Comparison of ENCODE assay signal across 15 cellular contexts in genomic region chr16:30397056-30397455, GRCh38. TPM values are rescaled to one million over a fixed set of nuclear protein-coding genes. Genes with fewer than 3 reads are reported as not detected.
DNase-seq lines count a peak whose midpoint lies in the region; ATAC-seq, FAIRE-seq and TF ChIP-seq lines count a peak whose summit lies in the region.
"Had no signal": no experiment of that assay in that cellular context is flagged by ENCODE, and none has a peak within 500 bp of the region (broad histone marks: within the 10 kb centered on the region; RNA-seq: fewer than 3 reads in every experiment).

No MANE protein-coding gene starts in this region.

- H3F3A ChIP-seq in PC-9 (ENCODE audit: insufficient read depth, low read depth) = peaks cover 58% of the 10 kb centered on the region

- H4K20me1 ChIP-seq in PC-9 (ENCODE audit: insufficient read depth) = no peaks in the 10 kb centered on the region
- H4K20me1 ChIP-seq in K562 (replicated peaks; ENCODE audit: control insufficient read depth, insufficient read depth, low read length) = no peaks in the 10 kb centered on the region

- 0 out of 2 replicates have a peak overlapping the region, but pooled peaks have one; percentile 68 for H3K27ac ChIP-seq in PC-9
- H3K27ac ChIP-seq in K562 (ENCODE audit: extremely low read depth, low read depth, low read length) = no peak overlapping the region
- H3K27ac ChIP-seq: heart right ventricle, lower lobe of right lung, vagina had no signal

- H3K27me3 Mint-ChIP-seq in activated T-cell treated with anti-CD3 and anti-CD28 coated beads, Interleukin-2, amount 50 U/mL, for 4 hours (ENCODE audit: low read depth) = no peaks in the 10 kb centered on the region
- H3K27me3 Mint-ChIP-seq in progenitor cell of endocrine pancreas = no peaks in the 10 kb centered on the region

- CTCF ChIA-PET in PC-9 (lab: Charles Lee) = no interaction called here
- CTCF ChIA-PET in K562 (lab: Yijun Ruan, JAX; ENCODE audit: low intra/inter-chr PET ratio) = no interaction called here

- peaks cover 19% of the 10 kb centered on the region for H3K4me1 ChIP-seq in PC-9 (replicated peaks; ENCODE audit: insufficient read depth)
- peaks cover 33 to 64% of the 10 kb centered on the region in 2 experiments for H3K4me1 ChIP-seq in K562 (replicated peaks in 1 of 2; ENCODE audit: control insufficient read depth in 2 of 2, insufficient read depth in 2 of 2, low read length in 2 of 2)

- H3K4me3 Mint-ChIP-seq in activated T-cell treated with anti-CD3 and anti-CD28 coated beads, Interleukin-2, amount 50 U/mL, for 4 hours = peak overlapping the region; percentile 87
- peak overlapping the region; percentile 81 for H3K4me3 Mint-ChIP-seq in progenitor cell of endocrine pancreas (ENCODE audit: low read depth)

- no peak for FAIRE-seq in K562 (lab: Jason Lieb, UNC)
- FAIRE-seq: bronchial epithelial cell had no signal

- ATAC-seq in activated T-cell treated with anti-CD3 and anti-CD28 coated beads, Interleukin-2, amount 50 U/mL, for 4 hours = no peak
- no peak for ATAC-seq in K562
- ATAC-seq: heart right ventricle, lower lobe of right lung had no signal

- no peak for TF ChIP-seq RAD21 in K562 (CRISPR knock-in tag; conservative IDR thresholded peaks at IDR 0.05 in 1 of 2, IDR thresholded peaks at IDR 0.05 in 1 of 2)

- no peaks in the 10 kb centered on the region for H3K27me3 ChIP-seq in PC-9 (ENCODE audit: insufficient read depth, low read depth)
- H3K27me3 ChIP-seq in K562 (ENCODE audit: control insufficient read depth in 2 of 2, insufficient read depth in 2 of 2, low read length in 2 of 2) = no peaks in the 10 kb centered on the region
- H3K27me3 ChIP-seq: heart right ventricle, vagina had no signal

- H3K9me1 ChIP-seq in K562 (ENCODE audit: control insufficient read depth, insufficient read depth, low read length) = no peaks in the 10 kb centered on the region

- H3K27ac Mint-ChIP-seq in progenitor cell of endocrine pancreas = peak overlapping the region; percentile 98
- H3K27ac Mint-ChIP-seq: HFFc6 had no signal

- intact Hi-C loops in PC-9 (cut with micrococcal nuclease; ENCODE audit: unreplicated experiment) (no loop called here), K562 (cut with micrococcal nuclease) (no loop called here)

- peaks cover 26% of the 10 kb centered on the region for H3K79me2 ChIP-seq in PC-9 (ENCODE audit: low read depth)
- peaks cover 10% of the 10 kb centered on the region for H3K79me2 ChIP-seq in K562 (ENCODE audit: control insufficient read depth, insufficient read depth, low read length)

- no peak; the same call in 1 of the 2 replicates for TF ChIP-seq EP300 in K562 (IDR thresholded peaks at IDR 0.05; ENCODE audit: low read length)

- POLR2A ChIA-PET in PC-9 (lab: Charles Lee; ENCODE audit: unreplicated experiment) = no interaction called here
- POLR2A ChIA-PET in K562 (lab: Yijun Ruan, JAX) = interaction anchor here (0.6 to 1.0 kb wide), 2 partner anchors 10 to 40 kb away, joined by 3 to 4 read pairs; no protein-coding TSS in a partner anchor

- H3K36me3 Mint-ChIP-seq in activated T-cell treated with anti-CD3 and anti-CD28 coated beads, Interleukin-2, amount 50 U/mL, for 4 hours (ENCODE audit: insufficient read depth) = peaks cover 6% of the 10 kb centered on the region
- H3K36me3 Mint-ChIP-seq in progenitor cell of endocrine pancreas (ENCODE audit: insufficient read depth) = peaks cover 9% of the 10 kb centered on the region

- no peaks in the 10 kb centered on the region for H3K9me3 Mint-ChIP-seq in activated T-cell treated with anti-CD3 and anti-CD28 coated beads, Interleukin-2, amount 50 U/mL, for 4 hours
- H3K9me3 Mint-ChIP-seq in progenitor cell of endocrine pancreas (ENCODE audit: low read depth) = no peaks in the 10 kb centered on the region
- H3K9me3 Mint-ChIP-seq: HFFc6 had no signal

- H3K9me2 ChIP-seq in PC-9 (ENCODE audit: insufficient read depth) = no peaks in the 10 kb centered on the region

- no peaks in the 10 kb centered on the region for H3K9me3 ChIP-seq in PC-9 (ENCODE audit: insufficient read depth, low read depth)
- H3K9me3 ChIP-seq in K562 (replicated peaks; ENCODE audit: control insufficient read depth, insufficient read depth, low read depth, low read length) = no peaks in the 10 kb centered on the region
- H3K9me3 ChIP-seq: heart right ventricle, lower lobe of right lung, vagina had no signal

- BruUV-seq in PC-9 (replicated peaks; lab: Mats Ljungman, UMichigan) = no TSS peak
- BruUV-seq in K562 (replicated peaks; lab: Mats Ljungman, UMichigan) = no TSS peak

- TF ChIP-seq CTCF in PC-9 (conservative IDR thresholded peaks at IDR 0.05) = no peak
- TF ChIP-seq CTCF in K562 (IDR thresholded peaks at IDR 0.05 in 2 of 3, conservative IDR thresholded peaks at IDR 0.05 in 1 of 3; ENCODE audit: insufficient read depth in 2 of 3, low read depth in 1 of 3, low read length in 3 of 3) = no peak
- no peak for TF ChIP-seq CTCF in progenitor cell of endocrine pancreas (IDR thresholded peaks at IDR 0.05; ENCODE audit: unreplicated experiment)

- H3K9ac ChIP-seq in K562 (ENCODE audit: insufficient read depth in 1 of 2, low read depth in 2 of 2, low read length in 2 of 2) = peak overlapping the region in 1 of 2 experiments; percentile 62; a peak in 1 of 4 replicates

- 27% methylated on average over 4 of the region's 4 CpGs for WGBS in K562 (ENCODE audit: insufficient coverage, low coverage, missing lambda C conversion rate)

- no peak for DNase-seq in activated T-cell treated with anti-CD3 and anti-CD28 coated beads, Interleukin-2, amount 50 U/mL, for 4 hours
- DNase-seq in activated T-cell treated with anti-CD3 and anti-CD28 coated beads, Interleukin-2, amount 50 U/mL, for 1 hour = no peak
- no peak for DNase-seq in PC-9
- peak in 2 of 4 experiments; percentile 32 to 51 for DNase-seq in K562 (ENCODE audit: extremely low read depth in 1 of 4, low spot score in 3 of 4)
- no peak for DNase-seq in progenitor cell of endocrine pancreas (ENCODE audit: low spot score, unreplicated experiment)
- no peak for DNase-seq in NCI-H2107 (lab: John Stamatoyannopoulos, UW)
- no peak for DNase-seq in SW480 (ENCODE audit: low spot score)
- DNase-seq in hippocampal formation (lab: John Stamatoyannopoulos, UW) = no peak
- DNase-seq: heart right ventricle; HFFc6; lower lobe of right lung; NCI-H1930; stimulated activated CD4-positive, alpha-beta T cell treated with anti-CD3 and anti-CD28 coated beads, Interleukin-15, amount 100 ng/mL, for 24 hours had no signal

- H3K36me3 ChIP-seq in PC-9 (ENCODE audit: low read depth) (no peaks in the 10 kb centered on the region), K562 (ENCODE audit: control insufficient read depth, insufficient read depth, low read length) (peaks cover 21% of the 10 kb centered on the region; the same call in 2 of the 3 replicates)
- H3K36me3 ChIP-seq: vagina had no signal

- H3K4me1 Mint-ChIP-seq in activated T-cell treated with anti-CD3 and anti-CD28 coated beads, Interleukin-2, amount 50 U/mL, for 4 hours (ENCODE audit: low read depth) = peaks cover 45% of the 10 kb centered on the region
- H3K4me1 Mint-ChIP-seq in progenitor cell of endocrine pancreas (ENCODE audit: low read depth) = peaks cover 29% of the 10 kb centered on the region

- H2AFZ ChIP-seq in PC-9 (no peak overlapping the region), K562 (ENCODE audit: low read depth, low read length) (no peak overlapping the region)

- no peak for TF ChIP-seq POLR2A in K562 (conservative IDR thresholded peaks at IDR 0.05)

- H3K4me3 ChIP-seq in PC-9 = peak overlapping the region; percentile 98; the same call in 1 of the 2 replicates
- H3K4me3 ChIP-seq in K562 = no peak overlapping the region

- in situ Hi-C loops in K562 (cut with MboI) = no loop called here

- H3K4me2 ChIP-seq in PC-9 (peak overlapping the region; percentile 98), K562 (ENCODE audit: insufficient read depth, low read length) (no peak overlapping the region)

RNA-seq across cellular contexts. Expression of gene ZNF48, which starts 1.8 kb away (rescaled TPM):
- total RNA-seq in activated T-cell treated with anti-CD3 and anti-CD28 coated beads, Interleukin-2, amount 50 U/mL, for 4 hours = 10 to 100 TPM; 18.0 to 19.2 (median 18.1) TPM
- total RNA-seq in PC-9 (2021) (20.1 and 25.9 TPM in 2 replicates), K562 (2014; rRNA removed) (8.6 and 10.8 TPM in 2 replicates), K562 (2014; rRNA removed; fragmentation: Illumina TruSeq; extraction: Trizol) (3.3 and 3.4 TPM in 2 replicates), K562 (2015; rRNA removed; fragmentation: Illumina TruSeq; extraction: Trizol) (7.4 and 7.7 TPM in 2 replicates), K562 (2021) (9.0 and 11.6 TPM in 2 replicates), progenitor cell of endocrine pancreas (59.7 and 62.6 TPM in 2 replicates)
- 9.7 and 12.9 TPM in 2 replicates for total RNA-seq in K562 (2011; cell fraction: chromatin; rRNA removed; ENCODE audit: low replicate concordance)
- 10.7 and 14.3 TPM in 2 replicates for total RNA-seq in K562 (2011; cell fraction: nucleolus; rRNA removed)
- 6.7 and 7.0 TPM in 2 replicates for total RNA-seq in K562 (2011; cell fraction: nucleoplasm; rRNA removed)
- polyA plus RNA-seq in K562 (2011; rRNA removed) (3.6 and 4.7 TPM in 2 replicates), K562 (2014; fragmentation: Illumina TruSeq; extraction: Trizol) (4.6 and 8.2 TPM in 2 replicates), K562 (2014; fragmentation: Nextera tagmentation; extraction: Ambion mirVana) (under 1 TPM; 0.38 to 0.46 TPM), K562 (2014; rRNA removed) (5.8 and 6.0 TPM in 2 replicates)
- 3.9 and 10.6 TPM in 2 replicates for polyA plus RNA-seq in K562 (2011; cell fraction: cytosol; rRNA removed)
- 4.6 and 11.2 TPM in 2 replicates for polyA plus RNA-seq in K562 (2011; cell fraction: nucleus; rRNA removed)
- 6.1 and 7.6 TPM in 2 replicates for polyA plus RNA-seq in K562 (2012)
- 2.8 and 4.5 TPM in 2 replicates for polyA minus RNA-seq in K562 (2011; rRNA and poly(A)+ RNA removed)
- 3.7 and 5.3 TPM in 2 replicates for polyA minus RNA-seq in K562 (2011; cell fraction: cytosol; rRNA and poly(A)+ RNA removed)
- polyA minus RNA-seq in K562 (2011; cell fraction: nucleus; rRNA and poly(A)+ RNA removed) = 5.9 and 6.3 TPM in 2 replicates

RNA-seq across cellular contexts. Expression of gene ZNF771, which starts 10.3 kb away (rescaled TPM):
- total RNA-seq in activated T-cell treated with anti-CD3 and anti-CD28 coated beads, Interleukin-2, amount 50 U/mL, for 4 hours = 1 to 10 TPM; 7.1 to 9.8 (median 9.4) TPM
- total RNA-seq in PC-9 (2021) (19.0 and 21.9 TPM in 2 replicates), K562 (2014; rRNA removed) (11.2 and 12.2 TPM in 2 replicates), K562 (2014; rRNA removed; fragmentation: Illumina TruSeq; extraction: Trizol) (3.2 and 3.6 TPM in 2 replicates), K562 (2015; rRNA removed; fragmentation: Illumina TruSeq; extraction: Trizol) (3.8 and 4.4 TPM in 2 replicates), K562 (2021) (11.6 and 11.9 TPM in 2 replicates), progenitor cell of endocrine pancreas (13.2 and 13.7 TPM in 2 replicates)
- 11.2 and 27.3 TPM in 2 replicates for total RNA-seq in K562 (2011; cell fraction: chromatin; rRNA removed; ENCODE audit: low replicate concordance)
- 18.3 and 18.7 TPM in 2 replicates for total RNA-seq in K562 (2011; cell fraction: nucleolus; rRNA removed)
- total RNA-seq in K562 (2011; cell fraction: nucleoplasm; rRNA removed) = 23.9 and 39.2 TPM in 2 replicates
- polyA plus RNA-seq in K562 (2011; rRNA removed) (4.3 and 5.1 TPM in 2 replicates), K562 (2014; fragmentation: Illumina TruSeq; extraction: Trizol) (2.9 and 3.2 TPM in 2 replicates), K562 (2014; fragmentation: Nextera tagmentation; extraction: Ambion mirVana) (1 to 10 TPM; 1.5 to 1.7 TPM), K562 (2014; rRNA removed) (8.3 and 12.6 TPM in 2 replicates)
- 7.5 and 37.3 TPM in 2 replicates for polyA plus RNA-seq in K562 (2011; cell fraction: cytosol; rRNA removed)
- 5.7 and 14.8 TPM in 2 replicates for polyA plus RNA-seq in K562 (2011; cell fraction: nucleus; rRNA removed)
- polyA plus RNA-seq in K562 (2012) = 6.0 and 7.0 TPM in 2 replicates
- 3.7 and 5.0 TPM in 2 replicates for polyA minus RNA-seq in K562 (2011; rRNA and poly(A)+ RNA removed)
- polyA minus RNA-seq in K562 (2011; cell fraction: cytosol; rRNA and poly(A)+ RNA removed) = 2.2 and 4.0 TPM in 2 replicates
- polyA minus RNA-seq in K562 (2011; cell fraction: nucleus; rRNA and poly(A)+ RNA removed) = 3.8 and 4.2 TPM in 2 replicates

RNA-seq across cellular contexts. Expression of gene SEPTIN1, which starts 14.7 kb away (rescaled TPM):
- 100 to 1,000 TPM; 133 to 164 (median 152) TPM for total RNA-seq in activated T-cell treated with anti-CD3 and anti-CD28 coated beads, Interleukin-2, amount 50 U/mL, for 4 hours
- total RNA-seq in PC-9 (2021) (6.7 and 7.6 TPM in 2 replicates), K562 (2014; rRNA removed) (2.3 and 3.0 TPM in 2 replicates), K562 (2014; rRNA removed; fragmentation: Illumina TruSeq; extraction: Trizol) (1.2 TPM in 2 replicates), K562 (2015; rRNA removed; fragmentation: Illumina TruSeq; extraction: Trizol) (0.69 and 0.72 TPM in 2 replicates), K562 (2021) (4.2 and 5.6 TPM in 2 replicates), progenitor cell of endocrine pancreas (2.0 and 2.3 TPM in 2 replicates)
- total RNA-seq in K562 (2011; cell fraction: chromatin; rRNA removed; ENCODE audit: low replicate concordance) = 3.4 and 4.0 TPM in 2 replicates
- 2.5 and 4.2 TPM in 2 replicates for total RNA-seq in K562 (2011; cell fraction: nucleolus; rRNA removed)
- total RNA-seq in K562 (2011; cell fraction: nucleoplasm; rRNA removed) = 3.8 and 7.6 TPM in 2 replicates
- polyA plus RNA-seq in K562 (2011; rRNA removed) (2.1 and 2.3 TPM in 2 replicates), K562 (2014; fragmentation: Illumina TruSeq; extraction: Trizol) (0.94 and 3.0 TPM in 2 replicates), K562 (2014; fragmentation: Nextera tagmentation; extraction: Ambion mirVana) (under 1 TPM in 1 of 2 experiments, not detected in 1; 0.23 TPM), K562 (2014; rRNA removed) (4.5 and 5.1 TPM in 2 replicates)
- 3.4 TPM in 2 replicates for polyA plus RNA-seq in K562 (2011; cell fraction: cytosol; rRNA removed)
- polyA plus RNA-seq in K562 (2011; cell fraction: nucleus; rRNA removed) = 6.0 and 6.8 TPM in 2 replicates
- polyA plus RNA-seq in K562 (2012) = 3.3 and 4.4 TPM in 2 replicates
- polyA minus RNA-seq in K562 (2011; rRNA and poly(A)+ RNA removed) = 0.42 and 1.3 TPM in 2 replicates
- 1.3 and 3.0 TPM in 2 replicates for polyA minus RNA-seq in K562 (2011; cell fraction: cytosol; rRNA and poly(A)+ RNA removed)
- polyA minus RNA-seq in K562 (2011; cell fraction: nucleus; rRNA and poly(A)+ RNA removed) = 1.4 and 1.8 TPM in 2 replicates

RNA-seq across cellular contexts. Expression of gene MYL11, which starts 22.5 kb away (rescaled TPM):
- total RNA-seq in activated T-cell treated with anti-CD3 and anti-CD28 coated beads, Interleukin-2, amount 50 U/mL, for 4 hours = under 1 TPM in 1 of 3 donors, not detected in 2; 0.76 TPM
- total RNA-seq in PC-9 (2021) (1.4 and 2.6 TPM in 2 replicates), K562 (2014; rRNA removed) (1.7 TPM in 1 of 2 replicates, not detected in the other), K562 (2014; rRNA removed; fragmentation: Illumina TruSeq; extraction: Trizol) (not detected in 2 replicates), K562 (2015; rRNA removed; fragmentation: Illumina TruSeq; extraction: Trizol) (1.5 and 2.0 TPM in 2 replicates), K562 (2021) (1.5 and 1.7 TPM in 2 replicates), progenitor cell of endocrine pancreas (2.6 and 3.5 TPM in 2 replicates)
- total RNA-seq in K562 (2011; cell fraction: chromatin; rRNA removed; ENCODE audit: low replicate concordance) = not detected in 2 replicates
- not detected in 2 replicates for total RNA-seq in K562 (2011; cell fraction: nucleolus; rRNA removed)
- not detected in 2 replicates for total RNA-seq in K562 (2011; cell fraction: nucleoplasm; rRNA removed)
- polyA plus RNA-seq in K562 (2011; rRNA removed) (0.31 TPM in 1 of 2 replicates, not detected in the other), K562 (2014; fragmentation: Illumina TruSeq; extraction: Trizol) (not detected in 2 replicates), K562 (2014; fragmentation: Nextera tagmentation; extraction: Ambion mirVana) (under 1 TPM; 0.52 to 0.73 TPM), K562 (2014; rRNA removed) (0.62 TPM in 1 of 2 replicates, not detected in the other)
- 0.15 and 1.0 TPM in 2 replicates for polyA plus RNA-seq in K562 (2011; cell fraction: cytosol; rRNA removed)
- 1.1 TPM in 1 of 2 replicates, not detected in the other for polyA plus RNA-seq in K562 (2011; cell fraction: nucleus; rRNA removed)
- 0.53 and 3.4 TPM in 2 replicates for polyA plus RNA-seq in K562 (2012)
- not detected in 2 replicates for polyA minus RNA-seq in K562 (2011; rRNA and poly(A)+ RNA removed)
- polyA minus RNA-seq in K562 (2011; cell fraction: cytosol; rRNA and poly(A)+ RNA removed) = not detected in 2 replicates
- not detected in 2 replicates for polyA minus RNA-seq in K562 (2011; cell fraction: nucleus; rRNA and poly(A)+ RNA removed)
- total RNA-seq: bronchial epithelial cell, heart right ventricle, lower lobe of right lung, vagina had no signal

RNA-seq across cellular contexts. Expression of gene TBC1D10B, which starts 26.8 kb away (rescaled TPM):
- 10 to 100 TPM; 48.2 to 52.5 (median 49.6) TPM for total RNA-seq in activated T-cell treated with anti-CD3 and anti-CD28 coated beads, Interleukin-2, amount 50 U/mL, for 4 hours
- total RNA-seq in PC-9 (2021) (85.0 and 90.8 TPM in 2 replicates), K562 (2014; rRNA removed) (28.9 and 37.9 TPM in 2 replicates), K562 (2014; rRNA removed; fragmentation: Illumina TruSeq; extraction: Trizol) (11.9 and 12.6 TPM in 2 replicates), K562 (2015; rRNA removed; fragmentation: Illumina TruSeq; extraction: Trizol) (16.9 and 17.5 TPM in 2 replicates), K562 (2021) (52.1 and 55.4 TPM in 2 replicates), progenitor cell of endocrine pancreas (51.0 and 51.8 TPM in 2 replicates)
- total RNA-seq in K562 (2011; cell fraction: chromatin; rRNA removed; ENCODE audit: low replicate concordance) = 61.1 and 115 TPM in 2 replicates
- total RNA-seq in K562 (2011; cell fraction: nucleolus; rRNA removed) = 62.5 and 64.2 TPM in 2 replicates
- total RNA-seq in K562 (2011; cell fraction: nucleoplasm; rRNA removed) = 60.7 and 73.4 TPM in 2 replicates
- polyA plus RNA-seq in K562 (2011; rRNA removed) (11.5 and 13.7 TPM in 2 replicates), K562 (2014; fragmentation: Illumina TruSeq; extraction: Trizol) (24.4 and 28.4 TPM in 2 replicates), K562 (2014; fragmentation: Nextera tagmentation; extraction: Ambion mirVana) (1 to 10 TPM; 2.2 to 2.3 TPM), K562 (2014; rRNA removed) (24.0 and 27.9 TPM in 2 replicates)
- 20.5 and 29.5 TPM in 2 replicates for polyA plus RNA-seq in K562 (2011; cell fraction: cytosol; rRNA removed)
- polyA plus RNA-seq in K562 (2011; cell fraction: nucleus; rRNA removed) = 30.9 and 49.1 TPM in 2 replicates
- polyA plus RNA-seq in K562 (2012) = 33.7 and 38.6 TPM in 2 replicates
- polyA minus RNA-seq in K562 (2011; rRNA and poly(A)+ RNA removed) = 13.2 and 19.4 TPM in 2 replicates
- polyA minus RNA-seq in K562 (2011; cell fraction: cytosol; rRNA and poly(A)+ RNA removed) = 28.0 and 31.6 TPM in 2 replicates
- 12.7 and 15.8 TPM in 2 replicates for polyA minus RNA-seq in K562 (2011; cell fraction: nucleus; rRNA and poly(A)+ RNA removed)

Comparison
In these comparisons a context has a peak if more than half of its experiments do, and no peak if none do; other contexts are left out.
1. RNA of gene SEPTIN1, which starts 14.7 kb away (total RNA-seq): 133 to 164 TPM in activated T-cell treated with anti-CD3 and anti-CD28 coated beads, Interleukin-2, amount 50 U/mL, for 4 hours; 6.7 to 7.6 TPM in PC-9, 0.69 to 7.6 TPM in K562 and 2.0 to 2.3 TPM in progenitor cell of endocrine pancreas; every median in the first group is over 10 times any median in the second.